In the genomic region with DNA sequence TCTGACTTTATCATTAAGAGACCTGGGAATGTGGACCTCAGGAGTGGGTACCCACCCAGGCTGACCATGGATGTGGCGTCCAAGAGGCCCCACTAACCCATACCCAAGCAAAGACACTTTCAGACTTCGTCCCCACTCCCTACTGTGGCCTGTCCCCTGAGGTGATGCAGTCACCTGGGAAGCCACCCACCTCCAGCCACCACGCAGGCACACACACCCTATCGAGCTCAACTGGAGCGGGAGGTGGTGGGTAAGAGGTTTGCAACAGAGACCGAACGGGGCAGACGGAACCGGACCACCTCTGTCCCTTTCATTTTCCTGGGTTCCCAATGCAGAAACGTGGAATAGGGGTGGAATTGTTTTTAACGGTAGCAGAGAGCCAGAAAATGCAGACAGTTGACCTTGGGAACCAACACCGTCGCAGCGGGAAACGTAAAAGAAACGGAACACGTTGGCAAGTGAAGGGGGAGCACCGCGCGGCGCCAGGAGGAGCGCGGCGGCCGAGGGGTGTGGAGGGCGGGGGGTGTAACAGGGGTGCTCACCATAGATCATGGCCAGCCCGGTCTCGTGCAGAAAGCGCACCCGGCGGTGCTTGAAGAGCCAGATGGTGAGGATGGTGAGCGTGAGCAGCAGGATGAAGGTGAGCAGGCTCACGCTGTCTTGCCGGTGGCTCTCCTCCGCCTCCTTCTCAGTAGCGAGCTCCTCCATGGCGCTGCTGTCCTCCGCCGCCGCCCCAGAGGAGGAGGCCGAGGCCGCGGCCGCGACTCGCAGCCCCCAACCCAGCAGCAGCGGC, we compare ENCODE assay signal across 8 cellular contexts. TPM values are rescaled to one million over a fixed set of nuclear protein-coding genes. Genes with fewer than 3 reads are reported as not detected.
DNase-seq lines count a peak whose midpoint lies in the region; ATAC-seq and TF ChIP-seq lines count a peak whose summit lies in the region.

No MANE protein-coding gene starts in this region.

- no peaks in the 10 kb centered on the region for H3K27me3 ChIP-seq in left lung

- no peaks in the 10 kb centered on the region for H3K9me3 ChIP-seq in left lung

- peaks cover 0 to 4% of the 10 kb centered on the region in 2 donors for H3K4me1 ChIP-seq in left lung

- peak overlapping the region; percentile 27 to 43 for H3K4me3 ChIP-seq in left lung

- H3K9me3 Mint-ChIP-seq in brain, result peaks cover 6 to 22% (median 10%) of the 10 kb centered on the region in 5 experiments

- H3K4me1 Mint-ChIP-seq in brain, result peaks cover 14% of the 10 kb centered on the region

- ATAC-seq in GM18909 (IDR thresholded peaks at IDR 0.05; ENCODE audit: poor library complexity, unreplicated experiment) (peak; percentile 7), HG02938 (IDR thresholded peaks at IDR 0.05; ENCODE audit: unreplicated experiment) (peak; percentile 12), left lung (peak; percentile 29)

- intact Hi-C loops in left lung (cut with DNase I), result loop anchor here in 1 of 2 donors (5.0 kb wide), 1 partner anchor 39 kb away; no protein-coding TSS in a partner anchor

- peak overlapping the region; percentile 85 to 97 (median 91) for H3K4me3 Mint-ChIP-seq in brain

- no peaks in the 10 kb centered on the region for H3K36me3 ChIP-seq in left lung

- H3K36me3 Mint-ChIP-seq in brain, result no peaks in the 10 kb centered on the region

- TF ChIP-seq CTCF in brain (conservative IDR thresholded peaks at IDR 0.05) (no peak), left lung (IDR thresholded peaks at IDR 0.05) (no peak)

- H3K27ac ChIP-seq in left lung, result no peak overlapping the region

- peaks cover 13% of the 10 kb centered on the region for H3K27me3 Mint-ChIP-seq in brain

- peak overlapping the region; percentile 17 to 90 (median 34) for H3K27ac Mint-ChIP-seq in brain

- DNase-seq in RPMI8226 (peak; percentile 18), left lung (peak in 1 of 2 donors; percentile 66), NCI-H446 (lab: John Stamatoyannopoulos, UW) (no peak), mucosa of gallbladder (ENCODE audit: low spot score) (no peak)
- peak in 2 of 3 donors; percentile 3 to 17 for DNase-seq in stimulated activated CD4-positive, alpha-beta T cell treated with anti-CD3 and anti-CD28 coated beads, TNF-alpha, amount 100 ng/mL, for 48 hours (ENCODE audit: low read depth in 3 of 3)

RNA-seq across cellular contexts. Expression of a gene that starts 0.6 kb away (rescaled TPM):
- polyA plus RNA-seq in brain (ENCODE audit: insufficient read depth, low read depth, low replicate concordance), result 3.5 TPM
- total RNA-seq in left lung (10 to 100 TPM in 1 of 2 donors, 1 to 10 TPM in 1; 7.6 to 10.5 TPM), mucosa of gallbladder (6.2 TPM)

Comparison
In these comparisons a context has a peak if more than half of its experiments do, and no peak if none do; other contexts are left out.
1. DNase-seq: peak in RPMI8226 (single experiment) and stimulated activated CD4-positive, alpha-beta T cell treated with anti-CD3 and anti-CD28 coated beads, TNF-alpha, amount 100 ng/mL, for 48 hours (2 of 3); none in NCI-H446 (0 of 2) and mucosa of gallbladder (single experiment).
2. Peak in every context shown above with its lines, with median percentiles within 50 percentile points of each other: ATAC-seq.